Comparison of ENCODE assay signal across 15 cellular contexts in the genomic region with DNA sequence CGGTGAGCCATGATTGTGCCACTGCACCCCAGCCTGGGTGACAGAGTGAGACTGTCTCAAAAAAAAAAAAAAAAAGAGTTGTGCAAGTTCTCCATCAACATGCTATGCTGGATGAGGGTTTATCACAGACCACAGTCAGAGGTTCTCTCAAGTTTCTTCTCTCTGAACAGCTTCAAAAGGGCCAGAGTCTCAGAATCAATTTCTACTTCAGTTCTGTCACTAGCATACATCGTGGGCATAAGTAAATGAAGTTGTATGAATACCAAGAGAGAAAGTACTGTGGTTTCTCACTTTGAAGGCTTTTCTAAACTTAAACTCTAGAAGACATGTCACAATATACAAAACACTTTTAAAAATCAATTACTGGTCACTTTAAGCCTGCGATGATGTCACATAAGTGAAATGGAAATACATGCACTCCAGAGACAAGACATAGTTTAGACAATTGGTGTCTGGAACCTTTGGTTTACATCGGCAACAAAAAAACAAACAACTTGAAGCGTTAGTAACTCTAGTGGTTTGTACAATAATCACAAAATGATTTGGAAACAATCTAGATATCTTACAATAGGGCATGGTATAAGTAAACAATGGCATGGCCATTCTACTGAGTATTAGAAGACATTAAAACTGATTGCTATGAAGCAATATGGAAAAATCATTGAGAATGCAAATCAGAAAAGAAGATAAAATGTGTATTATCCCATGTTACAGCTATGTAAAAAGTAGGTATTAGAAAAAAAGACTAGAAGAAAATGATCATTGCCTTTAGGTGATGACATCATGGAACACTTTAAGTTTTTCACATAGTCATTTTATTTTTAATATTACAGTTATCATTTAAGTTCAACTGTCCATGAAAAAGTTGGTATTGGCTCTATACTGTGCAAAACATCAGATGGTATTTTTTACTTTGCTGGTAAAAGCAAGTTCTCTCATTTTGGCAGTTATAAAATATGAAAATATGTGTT.
A peak's percentile ranks its signal among the peaks of the same experiment; 100 is the strongest.
DNase-seq lines count a peak whose midpoint lies in the region; ATAC-seq and TF ChIP-seq lines count a peak whose summit lies in the region.
"Had no signal": no experiment of that assay in that cellular context is flagged by ENCODE, and none has a peak within 500 bp of the region (broad histone marks: within the 10 kb centered on the region; RNA-seq: fewer than 3 reads in every experiment).

No MANE protein-coding gene starts in this region.

- no peaks in the 10 kb centered on the region for H3K36me3 Mint-ChIP-seq in activated T-helper 1 cell treated with anti-CD3 and anti-CD28 coated beads, Interleukin-12 subunit alpha, Interleukin-12 subunit beta, Interleukin-2, Interleukin-4 antibody, amounts not matched to agents 30 ng/mL and 10 ng/mL and 1 ng/mL, durations not matched to agents 14 hours and 24 hours and 36 hours (ENCODE audit: low read depth)

- ATAC-seq in GM19351 (IDR thresholded peaks at IDR 0.05; ENCODE audit: unreplicated experiment), result peak; percentile 89
- peak; percentile 62 for ATAC-seq in HG02623 (IDR thresholded peaks at IDR 0.05; ENCODE audit: unreplicated experiment)
- peak; percentile 86 for ATAC-seq in HG03439 (IDR thresholded peaks at IDR 0.05; ENCODE audit: unreplicated experiment)
- ATAC-seq in right cardiac atrium, result no peak
- ATAC-seq: K562, left cardiac atrium had no signal

- WGBS in right cardiac atrium, result 94% methylated on average over 5 of the region's 5 CpGs

- no peaks in the 10 kb centered on the region for H3K9me3 ChIP-seq in right cardiac atrium (ENCODE audit: control insufficient read depth, low read length)
- H3K9me3 ChIP-seq: esophagus squamous epithelium had no signal

- H3K4me3 ChIP-seq in right cardiac atrium (ENCODE audit: low read length), result no peak overlapping the region
- H3K4me3 ChIP-seq: esophagus squamous epithelium, K562, SK-N-MC had no signal

- DNase-seq in GM13977 (ENCODE audit: low spot score) (peak; percentile 58), right cardiac atrium (no peak), hippocampal formation (lab: John Stamatoyannopoulos, UW) (no peak), DMS114 treated with DMSO at 0.1 percent for 48 hours (lab: John Stamatoyannopoulos, UW; ENCODE audit: unreplicated experiment) (no peak)
- no peak for DNase-seq in activated T-helper 1 cell treated with anti-CD3 and anti-CD28 coated beads, Interleukin-12 subunit alpha, Interleukin-12 subunit beta, Interleukin-2, Interleukin-4 antibody, amounts not matched to agents 30 ng/mL and 10 ng/mL and 1 ng/mL, durations not matched to agents 14 hours and 24 hours and 36 hours (ENCODE audit: low spot score)
- DNase-seq: activated CD4-positive, alpha-beta memory T cell treated with anti-CD3 and anti-CD28 coated beads, Interleukin-2, amount 10 ng/mL, durations not matched to agents 7 days and 5 days; esophagus squamous epithelium; left cardiac atrium; NCI-H1417 treated with DMSO at 0.1 percent for 48 hours; OCI-M1 had no signal

- intact Hi-C loops in right cardiac atrium (cut with DNase I), result no loop called here
- intact Hi-C loops in activated T-helper 1 cell treated with anti-CD3 and anti-CD28 coated beads, Interleukin-12 subunit alpha, Interleukin-12 subunit beta, Interleukin-2, Interleukin-4 antibody, amounts not matched to agents 30 ng/mL and 10 ng/mL and 1 ng/mL, durations not matched to agents 14 hours and 24 hours and 36 hours (cut with micrococcal nuclease), result no loop called here

- H3K27me3 ChIP-seq in right cardiac atrium (ENCODE audit: control insufficient read depth, insufficient read depth), result no peaks in the 10 kb centered on the region
- H3K27me3 ChIP-seq: esophagus squamous epithelium had no signal

- H3K4me3 Mint-ChIP-seq in activated T-helper 1 cell treated with anti-CD3 and anti-CD28 coated beads, Interleukin-12 subunit alpha, Interleukin-12 subunit beta, Interleukin-2, Interleukin-4 antibody, amounts not matched to agents 30 ng/mL and 10 ng/mL and 1 ng/mL, durations not matched to agents 14 hours and 24 hours and 36 hours, result no peak overlapping the region
- H3K4me3 Mint-ChIP-seq: activated CD4-positive, alpha-beta memory T cell treated with anti-CD3 and anti-CD28 coated beads, Interleukin-2, amount 10 ng/mL, durations not matched to agents 7 days and 5 days had no signal

- peaks cover 4% of the 10 kb centered on the region for H3K4me1 Mint-ChIP-seq in activated T-helper 1 cell treated with anti-CD3 and anti-CD28 coated beads, Interleukin-12 subunit alpha, Interleukin-12 subunit beta, Interleukin-2, Interleukin-4 antibody, amounts not matched to agents 30 ng/mL and 10 ng/mL and 1 ng/mL, durations not matched to agents 14 hours and 24 hours and 36 hours (ENCODE audit: low read depth)
- H3K4me1 Mint-ChIP-seq: activated CD4-positive, alpha-beta memory T cell treated with anti-CD3 and anti-CD28 coated beads, Interleukin-2, amount 10 ng/mL, durations not matched to agents 7 days and 5 days had no signal

- in situ Hi-C loops in GM13977 (cut with MboI; ENCODE audit: low pct_unique_long_range_greater_than_20kb, low sequenced_read_pairs, unreplicated experiment), result no loop called here

- H3K27me3 Mint-ChIP-seq in activated T-helper 1 cell treated with anti-CD3 and anti-CD28 coated beads, Interleukin-12 subunit alpha, Interleukin-12 subunit beta, Interleukin-2, Interleukin-4 antibody, amounts not matched to agents 30 ng/mL and 10 ng/mL and 1 ng/mL, durations not matched to agents 14 hours and 24 hours and 36 hours (ENCODE audit: insufficient read depth), result peaks cover 3% of the 10 kb centered on the region
- H3K27me3 Mint-ChIP-seq: activated CD4-positive, alpha-beta memory T cell treated with anti-CD3 and anti-CD28 coated beads, Interleukin-2, amount 10 ng/mL, durations not matched to agents 7 days and 5 days had no signal

- peaks cover 16% of the 10 kb centered on the region for H3K4me1 ChIP-seq in right cardiac atrium (ENCODE audit: control insufficient read depth, insufficient read depth, low read length)
- H3K4me1 ChIP-seq: esophagus squamous epithelium had no signal

- H3K9me3 Mint-ChIP-seq in activated T-helper 1 cell treated with anti-CD3 and anti-CD28 coated beads, Interleukin-12 subunit alpha, Interleukin-12 subunit beta, Interleukin-2, Interleukin-4 antibody, amounts not matched to agents 30 ng/mL and 10 ng/mL and 1 ng/mL, durations not matched to agents 14 hours and 24 hours and 36 hours, result no peaks in the 10 kb centered on the region
- H3K9me3 Mint-ChIP-seq: activated CD4-positive, alpha-beta memory T cell treated with anti-CD3 and anti-CD28 coated beads, Interleukin-2, amount 10 ng/mL, durations not matched to agents 7 days and 5 days had no signal

- H3K27ac ChIP-seq in right cardiac atrium (ENCODE audit: low read length), result no peak overlapping the region
- H3K27ac ChIP-seq: esophagus squamous epithelium, SK-N-MC had no signal

- H3K27ac Mint-ChIP-seq in activated T-helper 1 cell treated with anti-CD3 and anti-CD28 coated beads, Interleukin-12 subunit alpha, Interleukin-12 subunit beta, Interleukin-2, Interleukin-4 antibody, amounts not matched to agents 30 ng/mL and 10 ng/mL and 1 ng/mL, durations not matched to agents 14 hours and 24 hours and 36 hours, result no peak overlapping the region
- H3K27ac Mint-ChIP-seq: activated CD4-positive, alpha-beta memory T cell treated with anti-CD3 and anti-CD28 coated beads, Interleukin-2, amount 10 ng/mL, durations not matched to agents 7 days and 5 days had no signal

- no peak for TF ChIP-seq CTCF in GM13977 (IDR thresholded peaks at IDR 0.05; ENCODE audit: extremely low read depth, insufficient read depth, missing control alignments)

Comparison
In these comparisons a context has a peak if more than half of its experiments do, and no peak if none do; other contexts are left out.
1. ATAC-seq: peak in GM19351 (single experiment), HG02623 (single experiment) and HG03439 (single experiment); none in right cardiac atrium (0 of 2).